In the genomic region with DNA sequence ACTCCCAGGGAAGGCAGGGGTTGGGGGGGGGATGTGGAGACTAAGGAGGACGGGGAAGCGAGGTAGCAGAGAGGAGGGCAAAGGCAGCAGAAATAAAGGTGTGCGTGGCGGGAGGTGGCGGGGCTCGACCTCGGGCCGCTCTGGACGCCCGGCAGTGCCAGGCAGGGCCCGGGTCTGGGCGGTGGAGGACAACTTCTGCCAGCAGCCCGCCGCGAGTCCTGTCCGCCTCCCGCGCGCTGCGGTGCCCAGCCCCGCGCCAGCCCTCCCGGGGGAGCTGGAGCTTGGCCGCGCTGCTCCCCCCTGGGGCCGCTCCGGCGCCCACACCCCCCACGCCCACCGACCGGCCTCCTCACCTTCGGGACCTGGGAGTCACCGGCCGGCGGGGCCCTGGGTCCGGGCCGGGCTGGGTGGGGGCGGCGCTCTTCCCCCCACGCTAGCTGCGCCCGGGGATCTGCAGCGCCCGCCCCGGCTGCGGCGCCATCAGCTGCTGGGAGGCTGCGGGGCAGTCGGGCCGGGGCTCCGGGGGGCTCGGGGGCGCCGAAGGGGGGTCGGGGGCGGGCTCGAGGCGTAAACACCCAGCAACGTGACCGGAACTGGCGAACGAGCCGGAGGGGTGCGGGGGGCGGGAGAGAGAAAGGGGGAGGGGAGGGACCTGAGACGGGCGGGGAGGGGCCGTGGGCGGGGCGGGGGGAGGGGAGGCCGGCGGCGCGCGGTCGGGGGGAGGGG, we compare ENCODE assay signal across 12 cellular contexts. TPM values are rescaled to one million over a fixed set of nuclear protein-coding genes. Genes with fewer than 3 reads are reported as not detected.
DNase-seq lines count a peak whose midpoint lies in the region; ATAC-seq and TF ChIP-seq lines count a peak whose summit lies in the region.
"Had no signal": no experiment of that assay in that cellular context is flagged by ENCODE, and none has a peak within 500 bp of the region (broad histone marks: within the 10 kb centered on the region; RNA-seq: fewer than 3 reads in every experiment).

TSS of gene CCDC92B (minus strand) at position 595 of the 726 bp plus-strand sequence. CDS start 14,507 bp downstream, outside the sequence.

- no peak within 1 kb of the TSS for H2BK15ac ChIP-seq in mesenchymal stem cell (ENCODE audit: low read depth, poor library complexity, severe bottlenecking)

- no peak within 1 kb of the TSS for H3K27ac ChIP-seq in HEK293 (ENCODE audit: extremely low read depth, low read depth, low read length)
- H3K27ac ChIP-seq in mesenchymal stem cell (ENCODE audit: low read length, poor library complexity, severe bottlenecking) = no peak within 1 kb of the TSS

- no peak within 1 kb of the TSS for H2BK5ac ChIP-seq in mesenchymal stem cell (ENCODE audit: low read depth, low read length, poor library complexity, severe bottlenecking)

- TF ChIP-seq CTCF in BE2C (IDR thresholded peaks at IDR 0.05; ENCODE audit: low read depth, low read length) (no peak), HEK293 (tag by site-specific recombination; IDR thresholded peaks at IDR 0.05) (no peak)

- no peak within 1 kb of the TSS for H3K23ac ChIP-seq in mesenchymal stem cell (ENCODE audit: low read length in 2 of 2)

- H4K8ac ChIP-seq in mesenchymal stem cell (ENCODE audit: low read length) = no peak within 1 kb of the TSS

- H3K18ac ChIP-seq in mesenchymal stem cell (ENCODE audit: low read depth in 1 of 2, low read length in 2 of 2) = no peak within 1 kb of the TSS

- no peaks in the 10 kb centered on the region for H3K36me3 ChIP-seq in BE2C
- no peaks in the 10 kb centered on the region for H3K36me3 ChIP-seq in HEK293 (ENCODE audit: control insufficient read depth in 2 of 2, insufficient read depth in 1 of 2, low read length in 2 of 2)
- H3K36me3 ChIP-seq in mesenchymal stem cell (ENCODE audit: control insufficient read depth in 1 of 2, insufficient read depth in 2 of 2, low read depth in 1 of 2, low read length in 2 of 2) = no peaks in the 10 kb centered on the region
- H3K36me3 ChIP-seq: HAP-1 had no signal

- H3K4me2 ChIP-seq in mesenchymal stem cell (ENCODE audit: low read length, poor library complexity, severe bottlenecking) = peak within 1 kb of the TSS; percentile 48

- H3K79me1 ChIP-seq in mesenchymal stem cell (replicated peaks; ENCODE audit: low read length, poor library complexity, severe bottlenecking) = no peaks in the 10 kb centered on the region

- DNase-seq in BE2C (peak; percentile 31), anterior cingulate cortex (lab: John Stamatoyannopoulos, UW) (peak in 32 of 58 donors; percentile 17 to 76 (median 62)), mesenchymal stem cell (no peak), activated gamma-delta T cell (lab: John Stamatoyannopoulos, UW) (no peak), sciatic nerve (ENCODE audit: low spot score) (no peak), GM03348 (ENCODE audit: low spot score) (no peak)

- POLR2A ChIA-PET in HEK293 (lab: Yijun Ruan, JAX) = interaction anchor here (1.0 kb wide), 1 partner anchor 25 kb away, joined by 5 read pairs; no protein-coding TSS in a partner anchor

- no peak within 1 kb of the TSS for H2BK120ac ChIP-seq in mesenchymal stem cell (ENCODE audit: low read depth, low read length)

- 10% methylated on average over 16 of the region's 76 CpGs for WGBS in mesenchymal stem cell

- CTCF ChIA-PET in HEK293 (lab: Yijun Ruan, JAX) = interaction anchor here (0.6 kb wide), 2 partner anchors 59 to 69 kb away, joined by 3 to 5 read pairs; no protein-coding TSS in a partner anchor

- no peak within 1 kb of the TSS for H4K91ac ChIP-seq in mesenchymal stem cell (ENCODE audit: low read length)

- H3K9me3 ChIP-seq in BE2C (no peaks in the 10 kb centered on the region), HEK293 (ENCODE audit: control insufficient read depth, insufficient read depth, low read depth, low read length) (no peaks in the 10 kb centered on the region), mesenchymal stem cell (ENCODE audit: control insufficient read depth, low read length) (no peaks in the 10 kb centered on the region)
- H3K9me3 ChIP-seq: HAP-1 had no signal

- H2BK12ac ChIP-seq in mesenchymal stem cell (ENCODE audit: low read length in 2 of 2) = no peak within 1 kb of the TSS

- H3K14ac ChIP-seq in mesenchymal stem cell (ENCODE audit: low read length in 2 of 2) = no peak within 1 kb of the TSS

- H3K4ac ChIP-seq in mesenchymal stem cell (ENCODE audit: low read depth in 1 of 2, low read length in 2 of 2) = no peak within 1 kb of the TSS

- no peak within 1 kb of the TSS for H2AFZ ChIP-seq in mesenchymal stem cell (ENCODE audit: low read depth, low read length)

- ATAC-seq in sciatic nerve = no peak
- no peak for ATAC-seq in GM18861 (IDR thresholded peaks at IDR 0.05; ENCODE audit: unreplicated experiment)

- no peak within 1 kb of the TSS for H3K9ac ChIP-seq in mesenchymal stem cell (ENCODE audit: low read length)

- no peaks in the 10 kb centered on the region for H3K4me1 ChIP-seq in BE2C
- H3K4me1 ChIP-seq in HEK293 (ENCODE audit: control insufficient read depth, insufficient read depth, low read length) = no peaks in the 10 kb centered on the region; the same call in 1 of the 2 replicates
- H3K4me1 ChIP-seq in mesenchymal stem cell (ENCODE audit: control insufficient read depth, insufficient read depth, low read depth, low read length) = peaks cover 9% of the 10 kb centered on the region
- H3K4me1 ChIP-seq: HAP-1 had no signal

- H3K4me3 ChIP-seq in BE2C (ENCODE audit: low read depth, low read length) (peak within 1 kb of the TSS; percentile 59), HEK293 (ENCODE audit: low read depth, low read length) (peak within 1 kb of the TSS; percentile 32), mesenchymal stem cell (ENCODE audit: insufficient read depth in 1 of 2, low read depth in 1 of 2, low read length in 2 of 2) (no peak within 1 kb of the TSS)
- H3K4me3 ChIP-seq: HAP-1 had no signal

- no peak within 1 kb of the TSS for H2AK5ac ChIP-seq in mesenchymal stem cell (ENCODE audit: low read length, severe bottlenecking)

- intact Hi-C loops in sciatic nerve (cut with DNase I) = no loop called here

- H3K27me3 ChIP-seq in BE2C = no peaks in the 10 kb centered on the region
- peaks cover 52 to 77% of the 10 kb centered on the region in 2 experiments for H3K27me3 ChIP-seq in mesenchymal stem cell (ENCODE audit: control insufficient read depth in 1 of 2, insufficient read depth in 1 of 2, low read length in 2 of 2)

TF ChIP-seq in HEK293, 187 proteins besides CTCF, POLR2A, EP300 and RAD21 (continues in another document):
- no peak for TF ChIP-seq ZNF639 (tag by site-specific recombination; IDR thresholded peaks at IDR 0.05)
- TF ChIP-seq ZNF449 (tag by site-specific recombination; IDR thresholded peaks at IDR 0.05) = peak; percentile 58; the same call in 1 of the 2 replicates
- no peak for TF ChIP-seq ZBTB48 (tag by site-specific recombination; IDR thresholded peaks at IDR 0.05)
- TF ChIP-seq, protein P1, sequence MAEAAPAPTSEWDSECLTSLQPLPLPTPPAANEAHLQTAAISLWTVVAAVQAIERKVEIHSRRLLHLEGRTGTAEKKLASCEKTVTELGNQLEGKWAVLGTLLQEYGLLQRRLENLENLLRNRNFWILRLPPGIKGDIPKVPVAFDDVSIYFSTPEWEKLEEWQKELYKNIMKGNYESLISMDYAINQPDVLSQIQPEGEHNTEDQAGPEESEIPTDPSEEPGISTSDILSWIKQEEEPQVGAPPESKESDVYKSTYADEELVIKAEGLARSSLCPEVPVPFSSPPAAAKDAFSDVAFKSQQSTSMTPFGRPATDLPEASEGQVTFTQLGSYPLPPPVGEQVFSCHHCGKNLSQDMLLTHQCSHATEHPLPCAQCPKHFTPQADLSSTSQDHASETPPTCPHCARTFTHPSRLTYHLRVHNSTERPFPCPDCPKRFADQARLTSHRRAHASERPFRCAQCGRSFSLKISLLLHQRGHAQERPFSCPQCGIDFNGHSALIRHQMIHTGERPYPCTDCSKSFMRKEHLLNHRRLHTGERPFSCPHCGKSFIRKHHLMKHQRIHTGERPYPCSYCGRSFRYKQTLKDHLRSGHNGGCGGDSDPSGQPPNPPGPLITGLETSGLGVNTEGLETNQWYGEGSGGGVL (tag by site-specific recombination; IDR thresholded peaks at IDR 0.05) = 0 out of 2 replicates have a peak, but pooled peaks have one; percentile 13
- TF ChIP-seq ZNF658 (tag by site-specific recombination; IDR thresholded peaks at IDR 0.05) = no peak
- TF ChIP-seq ZFHX2 (tag by site-specific recombination; conservative IDR thresholded peaks at IDR 0.05) = peak; percentile 74
- TF ChIP-seq ZBTB20 (tag by site-specific recombination; IDR thresholded peaks at IDR 0.05) = peak; percentile 26
- TF ChIP-seq ZNF529 (tag by site-specific recombination; IDR thresholded peaks at IDR 0.05; ENCODE audit: insufficient replicate concordance) = no peak

RNA-seq across cellular contexts. Expression of gene CCDC92B, which starts in this region (rescaled TPM):
- polyA plus RNA-seq in BE2C (2012; ENCODE audit: insufficient read depth, insufficient read length, low read depth) = 9.4 TPM
- not detected for polyA plus RNA-seq in mesenchymal stem cell (2013, experiment 1 of 2)
- polyA plus RNA-seq in mesenchymal stem cell (2013, experiment 2 of 2) = not detected
- total RNA-seq in sciatic nerve = 0.27 TPM
- total RNA-seq: dermis microvascular lymphatic vessel endothelial cell, renal cortical epithelial cell had no signal
- polyA plus RNA-seq: CD8-positive, alpha-beta memory T cell had no signal

Comparison
In these comparisons a context has a peak if more than half of its experiments do, and no peak if none do; other contexts are left out.
1. DNase-seq: peak in BE2C (single experiment) and anterior cingulate cortex (32 of 58); none in mesenchymal stem cell (single experiment), activated gamma-delta T cell (single experiment), sciatic nerve (single experiment) and GM03348 (single experiment).
2. H3K4me3 ChIP-seq: peak in BE2C (single experiment) and HEK293 (single experiment); none in mesenchymal stem cell (0 of 2).